In the genomic region with DNA sequence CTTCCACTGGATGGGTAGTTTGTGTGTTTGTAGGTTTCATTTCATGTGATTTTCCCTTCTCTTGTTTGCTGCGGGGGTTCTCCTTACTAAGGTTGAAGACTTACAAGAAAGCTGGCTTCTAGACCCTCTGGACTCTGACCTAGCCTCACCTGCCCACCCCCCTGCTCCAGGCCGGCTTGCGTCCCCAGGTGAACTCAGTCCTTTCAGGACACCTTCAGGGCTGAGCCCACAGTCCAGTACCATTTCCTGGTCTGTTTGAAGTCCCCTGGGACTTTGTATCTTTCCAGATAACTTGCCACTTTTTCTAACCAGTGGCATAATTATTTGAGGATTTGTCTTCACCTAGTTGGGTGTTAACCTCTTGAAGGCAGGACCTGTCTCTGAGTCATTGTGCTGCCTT, we compare ENCODE assay signal across 1 cellular context.
TF ChIP-seq lines count a peak whose summit lies in the region.

No MANE protein-coding gene starts in this region.

TF ChIP-seq in HepG2, 621 proteins besides CTCF, POLR2A, EP300 and RAD21 (continued from another document):
- TF ChIP-seq ESRRA (CRISPR knock-in tag; IDR thresholded peaks at IDR 0.05; ENCODE audit: low read depth) (0 out of 2 replicates have a peak, but pooled peaks have one; percentile 61), MIXL1 (CRISPR knock-in tag; IDR thresholded peaks at IDR 0.05) (0 out of 2 replicates have a peak, but pooled peaks have one; percentile 30), ZNF619 (CRISPR knock-in tag; IDR thresholded peaks at IDR 0.05) (no peak), KLF12 (CRISPR knock-in tag; IDR thresholded peaks at IDR 0.05; ENCODE audit: borderline replicate concordance) (no peak), NCOA2 (CRISPR knock-in tag; IDR thresholded peaks at IDR 0.05) (0 out of 2 replicates have a peak, but pooled peaks have one; percentile 30), SNRNP70 (IDR thresholded peaks at IDR 0.05; ENCODE audit: low read depth, low read length) (no peak), THRA (CRISPR knock-in tag; IDR thresholded peaks at IDR 0.05; ENCODE audit: borderline replicate concordance) (peak; percentile 98), ZSCAN30 (CRISPR knock-in tag; IDR thresholded peaks at IDR 0.05) (no peak), PLSCR1 (CRISPR knock-in tag; IDR thresholded peaks at IDR 0.05; ENCODE audit: borderline replicate concordance) (no peak), SAP130 (CRISPR knock-in tag; IDR thresholded peaks at IDR 0.05; ENCODE audit: low read depth) (0 out of 2 replicates have a peak, but pooled peaks have one; percentile 30), NONO (IDR thresholded peaks at IDR 0.05) (no peak), NONO (CRISPR knock-in tag; conservative IDR thresholded peaks at IDR 0.05) (0 out of 2 replicates have a peak, but pooled peaks have one; percentile 18), HNF1B (CRISPR knock-in tag; IDR thresholded peaks at IDR 0.05) (peak; percentile 44; the same call in 1 of the 2 replicates), SIN3B (IDR thresholded peaks at IDR 0.05; ENCODE audit: low read length) (no peak), RBFOX2 (IDR thresholded peaks at IDR 0.05; ENCODE audit: low read depth, low read length) (no peak), HOXA3 (CRISPR knock-in tag; IDR thresholded peaks at IDR 0.05) (peak; percentile 22; the same call in 1 of the 2 replicates)
- TF ChIP-seq, protein P1, sequence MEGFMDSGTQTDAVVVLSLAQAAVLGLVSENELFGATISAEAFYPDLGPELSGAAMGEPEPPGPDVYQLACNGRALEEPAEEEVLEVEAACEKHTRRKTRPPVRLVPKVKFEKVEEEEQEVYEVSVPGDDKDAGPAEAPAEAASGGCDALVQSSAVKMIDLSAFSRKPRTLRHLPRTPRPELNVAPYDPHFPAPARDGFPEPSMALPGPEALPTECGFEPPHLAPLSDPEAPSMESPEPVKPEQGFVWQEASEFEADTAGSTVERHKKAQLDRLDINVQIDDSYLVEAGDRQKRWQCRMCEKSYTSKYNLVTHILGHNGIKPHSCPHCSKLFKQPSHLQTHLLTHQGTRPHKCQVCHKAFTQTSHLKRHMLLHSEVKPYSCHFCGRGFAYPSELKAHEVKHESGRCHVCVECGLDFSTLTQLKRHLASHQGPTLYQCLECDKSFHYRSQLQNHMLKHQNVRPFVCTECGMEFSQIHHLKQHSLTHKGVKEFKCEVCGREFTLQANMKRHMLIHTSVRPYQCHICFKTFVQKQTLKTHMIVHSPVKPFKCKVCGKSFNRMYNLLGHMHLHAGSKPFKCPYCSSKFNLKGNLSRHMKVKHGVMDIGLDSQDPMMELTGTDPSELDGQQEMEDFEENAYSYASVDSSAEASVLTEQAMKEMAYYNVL (CRISPR knock-in tag; IDR thresholded peaks at IDR 0.05; ENCODE audit: borderline replicate concordance) = no peak
- TF ChIP-seq, protein P2, sequence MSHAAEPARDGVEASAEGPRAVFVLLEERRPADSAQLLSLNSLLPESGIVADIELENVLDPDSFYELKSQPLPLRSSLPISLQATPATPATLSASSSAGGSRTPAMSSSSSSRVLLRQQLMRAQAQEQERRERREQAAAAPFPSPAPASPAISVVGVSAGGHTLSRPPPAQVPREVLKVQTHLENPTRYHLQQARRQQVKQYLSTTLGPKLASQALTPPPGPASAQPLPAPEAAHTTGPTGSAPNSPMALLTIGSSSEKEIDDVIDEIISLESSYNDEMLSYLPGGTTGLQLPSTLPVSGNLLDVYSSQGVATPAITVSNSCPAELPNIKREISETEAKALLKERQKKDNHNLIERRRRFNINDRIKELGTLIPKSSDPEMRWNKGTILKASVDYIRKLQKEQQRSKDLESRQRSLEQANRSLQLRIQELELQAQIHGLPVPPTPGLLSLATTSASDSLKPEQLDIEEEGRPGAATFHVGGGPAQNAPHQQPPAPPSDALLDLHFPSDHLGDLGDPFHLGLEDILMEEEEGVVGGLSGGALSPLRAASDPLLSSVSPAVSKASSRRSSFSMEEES (CRISPR knock-in tag; IDR thresholded peaks at IDR 0.05) = no peak
- TF ChIP-seq, protein P3, sequence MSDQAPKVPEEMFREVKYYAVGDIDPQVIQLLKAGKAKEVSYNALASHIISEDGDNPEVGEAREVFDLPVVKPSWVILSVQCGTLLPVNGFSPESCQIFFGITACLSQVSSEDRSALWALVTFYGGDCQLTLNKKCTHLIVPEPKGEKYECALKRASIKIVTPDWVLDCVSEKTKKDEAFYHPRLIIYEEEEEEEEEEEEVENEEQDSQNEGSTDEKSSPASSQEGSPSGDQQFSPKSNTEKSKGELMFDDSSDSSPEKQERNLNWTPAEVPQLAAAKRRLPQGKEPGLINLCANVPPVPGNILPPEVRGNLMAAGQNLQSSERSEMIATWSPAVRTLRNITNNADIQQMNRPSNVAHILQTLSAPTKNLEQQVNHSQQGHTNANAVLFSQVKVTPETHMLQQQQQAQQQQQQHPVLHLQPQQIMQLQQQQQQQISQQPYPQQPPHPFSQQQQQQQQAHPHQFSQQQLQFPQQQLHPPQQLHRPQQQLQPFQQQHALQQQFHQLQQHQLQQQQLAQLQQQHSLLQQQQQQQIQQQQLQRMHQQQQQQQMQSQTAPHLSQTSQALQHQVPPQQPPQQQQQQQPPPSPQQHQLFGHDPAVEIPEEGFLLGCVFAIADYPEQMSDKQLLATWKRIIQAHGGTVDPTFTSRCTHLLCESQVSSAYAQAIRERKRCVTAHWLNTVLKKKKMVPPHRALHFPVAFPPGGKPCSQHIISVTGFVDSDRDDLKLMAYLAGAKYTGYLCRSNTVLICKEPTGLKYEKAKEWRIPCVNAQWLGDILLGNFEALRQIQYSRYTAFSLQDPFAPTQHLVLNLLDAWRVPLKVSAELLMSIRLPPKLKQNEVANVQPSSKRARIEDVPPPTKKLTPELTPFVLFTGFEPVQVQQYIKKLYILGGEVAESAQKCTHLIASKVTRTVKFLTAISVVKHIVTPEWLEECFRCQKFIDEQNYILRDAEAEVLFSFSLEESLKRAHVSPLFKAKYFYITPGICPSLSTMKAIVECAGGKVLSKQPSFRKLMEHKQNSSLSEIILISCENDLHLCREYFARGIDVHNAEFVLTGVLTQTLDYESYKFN (CRISPR knock-in tag; conservative IDR thresholded peaks at IDR 0.05) = peak; percentile 81
TF ChIP-seq in HepG2: peak in this region for 35.
